Comparison of ENCODE assay signal across 21 cellular contexts in genomic region chr17:72901657-72902056, GRCh38.
"Had no signal": no experiment of that assay in that cellular context is flagged by ENCODE, and none has a peak within 500 bp of the region (broad histone marks: within the 10 kb centered on the region; RNA-seq: fewer than 3 reads in every experiment).

No MANE protein-coding gene starts in this region.

- H3K4me1 ChIP-seq: gastroesophageal sphincter, left ventricle myocardium inferior, lower lobe of right lung, pancreas, stomach had no signal

- H3K4me1 Mint-ChIP-seq: memory B cell had no signal

- H3K9me3 ChIP-seq: esophagus squamous epithelium, gastroesophageal sphincter, lower lobe of right lung, pancreas, stomach had no signal

- DNase-seq: effector memory CD4-positive, alpha-beta T cell; esophagus squamous epithelium; foreskin fibroblast; glutamatergic neuron; left cardiac atrium; left ventricle myocardium inferior; lower lobe of right lung; natural killer cell; occipital lobe; pancreas; right cardiac atrium; small intestine; stimulated activated CD4-positive, alpha-beta T cell treated with anti-CD3 and anti-CD28 coated beads, Interleukin-12 subunit alpha, Interleukin-12 subunit beta, amount 100 ng/mL, for 4 hours; stimulated activated naive CD4-positive, alpha-beta T cell; stomach had no signal

- H3K27ac Mint-ChIP-seq: memory B cell, natural killer cell, progenitor cell of endocrine pancreas, type B pancreatic cell had no signal

- H3K27me3 ChIP-seq: esophagus squamous epithelium, gastroesophageal sphincter, pancreas, stomach had no signal

- H3K36me3 Mint-ChIP-seq: mesothelial cell of epicardium, natural killer cell, type B pancreatic cell had no signal

- H3K4me3 Mint-ChIP-seq: memory B cell, mesothelial cell of epicardium, natural killer cell, type B pancreatic cell had no signal

- H3K9me3 Mint-ChIP-seq: mesothelial cell of epicardium, natural killer cell, type B pancreatic cell had no signal

- ATAC-seq: gastroesophageal sphincter, left cardiac atrium, lower lobe of right lung, natural killer cell, pancreas had no signal

- H3K27ac ChIP-seq: epithelial cell of prostate, esophagus squamous epithelium, gastroesophageal sphincter, left ventricle myocardium inferior, lower lobe of right lung, pancreas, stomach had no signal

- H3K4me3 ChIP-seq: esophagus squamous epithelium, gastroesophageal sphincter, left ventricle myocardium inferior, lower lobe of right lung, pancreas, stomach had no signal

- H3K27me3 Mint-ChIP-seq: memory B cell, type B pancreatic cell had no signal

- H3K36me3 ChIP-seq: gastroesophageal sphincter, left ventricle myocardium inferior, lower lobe of right lung, pancreas had no signal
